Comparison of ENCODE assay signal across 18 cellular contexts in the genomic region with DNA sequence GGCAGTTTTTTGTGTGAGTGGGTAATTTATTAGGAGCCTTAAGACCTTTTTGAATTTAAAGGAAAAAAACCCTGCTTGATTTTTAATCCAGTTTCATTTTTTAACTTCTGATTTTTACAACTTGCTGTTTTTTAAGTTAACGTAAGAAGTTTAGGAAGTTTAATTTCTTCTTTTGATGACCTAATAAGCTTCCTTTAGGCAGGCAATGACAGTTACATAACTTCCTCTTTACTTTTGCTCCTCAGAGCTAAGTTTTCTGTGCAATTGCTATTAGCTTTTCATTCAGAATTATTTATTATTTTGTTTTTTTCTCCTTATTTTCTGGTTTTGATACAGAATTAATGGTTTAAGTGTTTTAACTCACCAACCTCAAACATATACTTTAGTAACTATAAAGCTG. TPM values are rescaled to one million over a fixed set of nuclear protein-coding genes. Genes with fewer than 3 reads are reported as not detected.
DNase-seq lines count a peak whose midpoint lies in the region; TF ChIP-seq lines count a peak whose summit lies in the region.
"Had no signal": no experiment of that assay in that cellular context is flagged by ENCODE, and none has a peak within 500 bp of the region (broad histone marks: within the 10 kb centered on the region; RNA-seq: fewer than 3 reads in every experiment).

No MANE protein-coding gene starts in this region.

- H3K36me3 Mint-ChIP-seq in CD8-positive, alpha-beta memory T cell, result peaks cover 4 to 59% (median 25%) of the 10 kb centered on the region in 3 donors
- H3K36me3 Mint-ChIP-seq in activated naive CD8-positive, alpha-beta T cell, result peaks cover 23% of the 10 kb centered on the region

- no peaks in the 10 kb centered on the region for H3K9me3 ChIP-seq in CD8-positive, alpha-beta memory T cell (ENCODE audit: low read length)
- H3K9me3 ChIP-seq in neutrophil, result no peaks in the 10 kb centered on the region
- H3K9me3 ChIP-seq: BLaER1, thyroid gland had no signal

- H3K4me1 Mint-ChIP-seq in CD8-positive, alpha-beta memory T cell, result peaks cover 38 to 48% (median 47%) of the 10 kb centered on the region in 3 donors
- peaks cover 46% of the 10 kb centered on the region for H3K4me1 Mint-ChIP-seq in activated naive CD8-positive, alpha-beta T cell (ENCODE audit: low read depth)

- no peak for TF ChIP-seq CTCF in neutrophil (IDR thresholded peaks at IDR 0.05)

- H3K4me1 ChIP-seq in CD8-positive, alpha-beta memory T cell (ENCODE audit: insufficient read depth, low read length), result peaks cover 5% of the 10 kb centered on the region
- H3K4me1 ChIP-seq in neutrophil (ENCODE audit: control insufficient read depth in 1 of 2, insufficient read depth in 1 of 2, low read depth in 1 of 2, low read length in 1 of 2), result peaks cover 44 to 46% of the 10 kb centered on the region in 2 experiments

- peaks cover 37% of the 10 kb centered on the region for H3K36me3 ChIP-seq in CD8-positive, alpha-beta memory T cell (ENCODE audit: insufficient read depth, low read length)
- peaks cover 37% of the 10 kb centered on the region for H3K36me3 ChIP-seq in neutrophil

- no peak overlapping the region for H3K4me3 ChIP-seq in CD8-positive, alpha-beta memory T cell (ENCODE audit: low read length)
- H3K4me3 ChIP-seq in neutrophil (ENCODE audit: low read depth in 1 of 2, low read length in 1 of 2), result peak overlapping the region; percentile 48 to 50
- H3K4me3 ChIP-seq: BLaER1, thyroid gland had no signal

- H3K27ac Mint-ChIP-seq in CD8-positive, alpha-beta memory T cell, result peak overlapping the region in 5 of 8 donors; percentile 20 to 79 (median 76)
- peak overlapping the region; percentile 50 for H3K27ac Mint-ChIP-seq in activated naive CD8-positive, alpha-beta T cell
- H3K27ac Mint-ChIP-seq: IgD-negative memory B cell had no signal

- POLR2A ChIA-PET in CD8-positive, alpha-beta memory T cell (lab: Charles Lee), result no interaction called here

- H3K9me3 Mint-ChIP-seq in CD8-positive, alpha-beta memory T cell, result no peaks in the 10 kb centered on the region
- H3K9me3 Mint-ChIP-seq in activated naive CD8-positive, alpha-beta T cell (ENCODE audit: low read depth), result no peaks in the 10 kb centered on the region
- H3K9me3 Mint-ChIP-seq: IgD-negative memory B cell had no signal

- DNase-seq in CD8-positive, alpha-beta memory T cell, result no peak
- DNase-seq in MV-4-11 (lab: John Stamatoyannopoulos, UW) (peak; percentile 72), NCI-H1417 treated with DMSO at 0.1 percent for 48 hours (lab: John Stamatoyannopoulos, UW) (no peak), activated gamma-delta T cell (lab: John Stamatoyannopoulos, UW) (no peak), DMS 273 treated with DMSO at 0.1 percent for 48 hours (lab: John Stamatoyannopoulos, UW) (no peak)
- DNase-seq: activated CD4-positive, alpha-beta T cell treated with anti-CD3 and anti-CD28 coated beads for 1 hour; central memory CD4-positive, alpha-beta T cell; effector memory CD4-positive, alpha-beta T cell; hippocampal formation; kidney glomerular epithelial cell; NCI-H1417; NCI-H82; stimulated activated CD4-positive, alpha-beta T cell treated with anti-CD3 and anti-CD28 coated beads, Interleukin-4, amount 100 ng/mL, for 4 hours; thyroid gland had no signal

- H3K27me3 Mint-ChIP-seq in CD8-positive, alpha-beta memory T cell, result no peaks in the 10 kb centered on the region
- H3K27me3 Mint-ChIP-seq in activated naive CD8-positive, alpha-beta T cell, result no peaks in the 10 kb centered on the region
- H3K27me3 Mint-ChIP-seq: IgD-negative memory B cell had no signal

- CTCF ChIA-PET in CD8-positive, alpha-beta memory T cell (lab: Charles Lee), result no interaction called here

- no peak overlapping the region for H3K4me3 Mint-ChIP-seq in CD8-positive, alpha-beta memory T cell
- H3K4me3 Mint-ChIP-seq in activated naive CD8-positive, alpha-beta T cell, result no peak overlapping the region
- H3K4me3 Mint-ChIP-seq: IgD-negative memory B cell had no signal

- H3K27ac ChIP-seq in CD8-positive, alpha-beta memory T cell (ENCODE audit: low read depth, low read length), result no peak overlapping the region
- peak overlapping the region; percentile 83 for H3K27ac ChIP-seq in neutrophil
- H3K27ac ChIP-seq: BLaER1, thyroid gland had no signal

- H3K27me3 ChIP-seq in CD8-positive, alpha-beta memory T cell (ENCODE audit: insufficient read depth, low read length, poor library complexity, severe bottlenecking), result no peaks in the 10 kb centered on the region
- no peaks in the 10 kb centered on the region for H3K27me3 ChIP-seq in neutrophil
- H3K27me3 ChIP-seq: BLaER1, thyroid gland had no signal

RNA-seq across cellular contexts. Expression of a gene that starts 35.2 kb away (rescaled TPM):
- total RNA-seq in CD8-positive, alpha-beta memory T cell, result 10 to 100 TPM; 43.6 to 47.7 TPM
- polyA plus RNA-seq in CD8-positive, alpha-beta memory T cell, result 54.4 TPM

RNA-seq across cellular contexts. Expression of a gene that starts 47.6 kb away (rescaled TPM):
- total RNA-seq in CD8-positive, alpha-beta memory T cell, result 10 to 100 TPM; 25.6 to 29.0 TPM
- 15.0 TPM for polyA plus RNA-seq in CD8-positive, alpha-beta memory T cell
